Comparison of ENCODE assay signal across 34 cellular contexts in genomic region chr18:70331456-70332097, GRCh38. TPM values are rescaled to one million over a fixed set of nuclear protein-coding genes. Genes with fewer than 3 reads are reported as not detected.
DNase-seq lines count a peak whose midpoint lies in the region; ATAC-seq, FAIRE-seq and TF ChIP-seq lines count a peak whose summit lies in the region.
"Had no signal": no experiment of that assay in that cellular context is flagged by ENCODE, and none has a peak within 500 bp of the region (broad histone marks: within the 10 kb centered on the region; RNA-seq: fewer than 3 reads in every experiment).

No MANE protein-coding gene starts in this region.

- peaks cover 26% of the 10 kb centered on the region for H3K79me2 ChIP-seq in smooth muscle cell (ENCODE audit: low read depth)

- no peaks in the 10 kb centered on the region for H3K36me3 ChIP-seq in smooth muscle cell (ENCODE audit: low read depth)
- H3K36me3 ChIP-seq: colonic mucosa, SJCRH30, WERI-Rb-1 had no signal

- peaks cover 16% of the 10 kb centered on the region for H4K20me1 ChIP-seq in smooth muscle cell (ENCODE audit: low read depth)

- TF ChIP-seq CTCF in WTC11 (IDR thresholded peaks at IDR 0.05) = no peak
- TF ChIP-seq CTCF in smooth muscle cell (IDR thresholded peaks at IDR 0.05; ENCODE audit: borderline replicate concordance, insufficient read depth, poor library complexity, severe bottlenecking) = no peak

- peak overlapping the region; percentile 71 for H3K27ac Mint-ChIP-seq in WTC11
- H3K27ac Mint-ChIP-seq: activated naive CD4-positive, alpha-beta T cell treated with anti-CD3 and anti-CD28 coated beads, Interleukin-2, amount 50 U/mL, for 72 hours; activated T-helper 2 cell treated with anti-CD3 and anti-CD28 coated beads, Interferon-gamma antibody, Interleukin-2, Interleukin-4, amounts not matched to agents 10 μg/mL and 5 μg/mL and 100 μg/mL, durations not matched to agents 14 hours and 24 hours and 36 hours; B cell; CD4-positive, alpha-beta memory T cell had no signal

- no peak for ATAC-seq in WTC11
- ATAC-seq: activated naive CD4-positive, alpha-beta T cell treated with anti-CD3 and anti-CD28 coated beads, Interleukin-2, amount 50 U/mL, for 72 hours; esophagus mucosa; heart left ventricle; left ventricle myocardium superior had no signal

- no peaks in the 10 kb centered on the region for H3K27me3 ChIP-seq in smooth muscle cell (ENCODE audit: low read depth)
- H3K27me3 ChIP-seq: colonic mucosa, heart left ventricle, SJCRH30 had no signal

- H3K36me3 Mint-ChIP-seq in WTC11 = peaks cover 19% of the 10 kb centered on the region
- H3K36me3 Mint-ChIP-seq: activated naive CD4-positive, alpha-beta T cell treated with anti-CD3 and anti-CD28 coated beads, Interleukin-2, amount 50 U/mL, for 72 hours; CD4-positive, alpha-beta memory T cell; IgD-negative memory B cell had no signal

- peaks cover 19% of the 10 kb centered on the region for H3K9me3 Mint-ChIP-seq in WTC11
- H3K9me3 Mint-ChIP-seq: activated naive CD4-positive, alpha-beta T cell treated with anti-CD3 and anti-CD28 coated beads, Interleukin-2, amount 50 U/mL, for 72 hours; activated T-helper 2 cell treated with anti-CD3 and anti-CD28 coated beads, Interferon-gamma antibody, Interleukin-2, Interleukin-4, amounts not matched to agents 10 μg/mL and 5 μg/mL and 100 μg/mL, durations not matched to agents 14 hours and 24 hours and 36 hours had no signal

- POLR2A ChIA-PET in WTC11 (lab: Charles Lee) = interaction anchor here (0.6 kb wide), 1 partner anchor 1777 kb away, joined by 4 read pairs; no protein-coding TSS in a partner anchor

- peak overlapping the region; percentile 5 for H3K27ac ChIP-seq in smooth muscle cell (ENCODE audit: low read depth)
- H3K27ac ChIP-seq: colonic mucosa, heart left ventricle, SJCRH30, WERI-Rb-1 had no signal

- H3K4me1 ChIP-seq in smooth muscle cell (ENCODE audit: low read depth) = peaks cover 7% of the 10 kb centered on the region
- H3K4me1 ChIP-seq: colonic mucosa, SJCRH30 had no signal

- DNase-seq in GM12892 (ENCODE audit: insufficient read length) (no peak), WTC11 (ENCODE audit: low spot score) (no peak), left kidney (ENCODE audit: low read depth, low spot score) (peak; percentile 63), smooth muscle cell (lab: John Stamatoyannopoulos, UW; ENCODE audit: unreplicated experiment) (no peak), dedifferentiated amniotic fluid mesenchymal stem cell (ENCODE audit: extremely low spot score) (no peak), NCI-H2227 treated with DMSO at 0.1 percent for 48 hours (lab: John Stamatoyannopoulos, UW) (no peak), NCI-H82 treated with DMSO at 0.1 percent for 48 hours (lab: John Stamatoyannopoulos, UW; ENCODE audit: unreplicated experiment) (no peak), NCI-H1694 (lab: John Stamatoyannopoulos, UW) (no peak)
- DNase-seq: ACHN; activated CD4-positive, alpha-beta T cell treated with anti-CD3 and anti-CD28 coated beads for 48 hours; activated T-cell treated with anti-CD3 and anti-CD28 coated beads for 4 hours; CD4-positive, alpha-beta memory T cell; colonic mucosa; heart left ventricle; islet precursor cell; left ventricle myocardium superior; naive B cell; NCI-H146; NCI-H2107; NCI-H446; NCI-H774; nucleus accumbens; SJCRH30; stimulated activated naive CD4-positive, alpha-beta T cell; T1000; WERI-Rb-1 had no signal

- H3K4me3 ChIP-seq in smooth muscle cell = no peak overlapping the region
- H3K4me3 ChIP-seq: colonic mucosa, heart left ventricle, SJCRH30, skin epidermis had no signal

- no peak overlapping the region for H3K4me2 ChIP-seq in smooth muscle cell

- 84% methylated on average over 5 of the region's 5 CpGs for WGBS in smooth muscle cell (ENCODE audit: low lambda C conversion rate)

- H3K4me3 Mint-ChIP-seq in WTC11 = no peak overlapping the region
- H3K4me3 Mint-ChIP-seq: B cell; CD4-positive, alpha-beta memory T cell; IgD-negative memory B cell; naive B cell had no signal

- no peak overlapping the region for H3K9ac ChIP-seq in smooth muscle cell (ENCODE audit: low read depth)

- TF ChIP-seq POLR2A in GM12892 (IDR thresholded peaks at IDR 0.05; ENCODE audit: low read depth, low read length) = no peak

- CTCF ChIA-PET in WTC11 (lab: Charles Lee) = interaction anchor here (0.7 to 2.2 kb wide), 2 partner anchors 84 to 103 kb away, joined by 4 to 5 read pairs; no protein-coding TSS in a partner anchor

- FAIRE-seq in GM12892 (lab: Jason Lieb, UNC) = peak; percentile 5
- FAIRE-seq: GM18507, H54 had no signal

- no peaks in the 10 kb centered on the region for H3K9me3 ChIP-seq in smooth muscle cell (replicated peaks; ENCODE audit: low read depth)
- H3K9me3 ChIP-seq: colonic mucosa, SJCRH30 had no signal

- peaks cover 23% of the 10 kb centered on the region for H3F3A ChIP-seq in smooth muscle cell (ENCODE audit: low read depth)

- no peaks in the 10 kb centered on the region for H3K27me3 Mint-ChIP-seq in WTC11 (ENCODE audit: low read depth)
- H3K27me3 Mint-ChIP-seq: B cell; CD4-positive, alpha-beta memory T cell; IgD-negative memory B cell; naive B cell had no signal

- peaks cover 30% of the 10 kb centered on the region for H3K4me1 Mint-ChIP-seq in WTC11
- H3K4me1 Mint-ChIP-seq: naive B cell had no signal

- no peak overlapping the region for H2AFZ ChIP-seq in smooth muscle cell (ENCODE audit: low read depth)

TF ChIP-seq in WTC11, 78 proteins besides CTCF, POLR2A, EP300 and RAD21:
- TF ChIP-seq FOXP1 (CRISPR knock-in tag; IDR thresholded peaks at IDR 0.05; ENCODE audit: borderline replicate concordance) = no peak
- TF ChIP-seq MAX (CRISPR knock-in tag; IDR thresholded peaks at IDR 0.05) = no peak
- TF ChIP-seq ETV6 (CRISPR knock-in tag; IDR thresholded peaks at IDR 0.05) = no peak
- no peak for TF ChIP-seq JUN (CRISPR knock-in tag; IDR thresholded peaks at IDR 0.05)
- no peak for TF ChIP-seq IRF1 (CRISPR knock-in tag; IDR thresholded peaks at IDR 0.05)
- no peak for TF ChIP-seq TEAD4 (CRISPR knock-in tag; IDR thresholded peaks at IDR 0.05)
- TF ChIP-seq HMGXB4 (CRISPR knock-in tag; IDR thresholded peaks at IDR 0.05) = no peak
- no peak for TF ChIP-seq ZNF423 (CRISPR knock-in tag; IDR thresholded peaks at IDR 0.05)
- TF ChIP-seq SMAD4 (CRISPR knock-in tag; IDR thresholded peaks at IDR 0.05) = no peak
- TF ChIP-seq ZNF263 (CRISPR knock-in tag; IDR thresholded peaks at IDR 0.05; ENCODE audit: low read depth) = no peak
- TF ChIP-seq FOXK1 (CRISPR knock-in tag; IDR thresholded peaks at IDR 0.05) = no peak
- TF ChIP-seq ZMAT4 (CRISPR knock-in tag; IDR thresholded peaks at IDR 0.05) = no peak
- no peak for TF ChIP-seq ZBTB21 (CRISPR knock-in tag; IDR thresholded peaks at IDR 0.05; ENCODE audit: borderline replicate concordance)
- no peak for TF ChIP-seq ERG (CRISPR knock-in tag; IDR thresholded peaks at IDR 0.05)
- no peak for TF ChIP-seq NFE2L1 (CRISPR knock-in tag; IDR thresholded peaks at IDR 0.05)
- no peak for TF ChIP-seq CDX4 (CRISPR knock-in tag; IDR thresholded peaks at IDR 0.05; ENCODE audit: borderline replicate concordance)

RNA-seq across cellular contexts. Expression of gene SOCS6, which starts 42.7 kb away (rescaled TPM):
- 3.6 TPM for polyA plus RNA-seq in GM12892 (2012; ENCODE audit: missing spikeins)
- total RNA-seq in WTC11 (2021) (12.2 to 16.5 TPM (median 14.5 TPM) in 3 replicates), smooth muscle cell (29.6 and 38.0 TPM in 2 replicates)
- polyA plus RNA-seq in smooth muscle cell = 8.5 and 14.3 TPM in 2 replicates
